11 cellular contexts compared by ENCODE assay signal in the genomic region with DNA sequence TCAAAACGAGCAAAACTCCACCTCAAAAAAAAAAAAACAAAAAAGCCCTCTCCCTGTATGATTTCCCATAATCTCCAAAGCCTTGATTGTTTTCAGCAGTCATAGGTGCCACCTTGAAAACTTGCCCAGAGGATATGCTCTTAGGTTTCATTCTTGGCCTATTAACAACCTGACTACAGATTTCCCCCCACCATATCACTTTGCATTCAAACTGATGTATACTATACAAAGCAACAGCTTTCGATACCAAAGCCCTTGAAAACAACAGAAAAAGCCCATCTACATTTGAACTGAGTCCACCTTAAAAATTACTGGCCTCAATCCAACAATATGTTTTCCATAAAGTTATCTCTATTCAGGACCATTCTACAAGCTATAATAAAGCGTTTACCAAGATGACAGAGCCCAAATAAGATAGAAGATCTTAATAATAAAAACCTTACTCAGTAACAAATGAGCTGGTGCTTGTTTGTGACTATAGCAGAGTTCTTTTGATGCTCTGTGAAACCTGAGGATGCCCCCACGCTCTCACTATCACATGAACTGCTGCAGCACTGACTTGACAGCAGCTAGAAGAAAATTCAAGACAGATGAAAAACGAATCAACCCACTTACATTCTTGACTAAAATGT.
DNase-seq lines count a peak whose midpoint lies in the region; ATAC-seq and TF ChIP-seq lines count a peak whose summit lies in the region.
"Had no signal": no experiment of that assay in that cellular context is flagged by ENCODE, and none has a peak within 500 bp of the region (broad histone marks: within the 10 kb centered on the region; RNA-seq: fewer than 3 reads in every experiment).

No MANE protein-coding gene starts in this region.

- no peak for TF ChIP-seq CTCF in VCaP (conservative IDR thresholded peaks at IDR 0.05)

- ATAC-seq in activated CD4-positive, CD25-positive, alpha-beta regulatory T cell treated with anti-CD3 and anti-CD28 coated beads, Interleukin-2, amount 50 U/mL, for 24 hours: peak; percentile 60 to 68
- ATAC-seq in stimulated activated memory B cell treated with anti-CD40 and anti-IgM and Interleukin-4, amounts not matched to agents 10 μg/mL and 1 μg/mL and 100 μg/mL, for 72 hours: no peak

- peak overlapping the region; percentile 13 for H3K27ac ChIP-seq in VCaP

- no peaks in the 10 kb centered on the region for H3K9me3 Mint-ChIP-seq in dendritic cell treated with granulocyte-macrophage colony-stimulating factor and Interleukin-4, amounts not matched to agents 40 ng/mL and 50 ng/mL, for 4 days
- H3K9me3 Mint-ChIP-seq in stimulated activated memory B cell treated with anti-CD40 and anti-IgM and Interleukin-4, amounts not matched to agents 10 μg/mL and 1 μg/mL and 100 μg/mL, for 72 hours: no peaks in the 10 kb centered on the region

- H3K4me3 Mint-ChIP-seq in dendritic cell treated with granulocyte-macrophage colony-stimulating factor and Interleukin-4, amounts not matched to agents 40 ng/mL and 50 ng/mL, for 4 days: no peak overlapping the region
- H3K4me3 Mint-ChIP-seq in stimulated activated memory B cell treated with anti-CD40 and anti-IgM and Interleukin-4, amounts not matched to agents 10 μg/mL and 1 μg/mL and 100 μg/mL, for 72 hours: peak overlapping the region; percentile 54

- intact Hi-C loops in dendritic cell treated with granulocyte-macrophage colony-stimulating factor and Interleukin-4, amounts not matched to agents 40 ng/mL and 50 ng/mL, for 4 days (cut with micrococcal nuclease): loop anchor here (5.0 kb wide), 1 partner anchor 41 kb away; no protein-coding TSS in a partner anchor

- H3K36me3 Mint-ChIP-seq in dendritic cell treated with granulocyte-macrophage colony-stimulating factor and Interleukin-4, amounts not matched to agents 40 ng/mL and 50 ng/mL, for 4 days (ENCODE audit: low read depth): peaks cover 50% of the 10 kb centered on the region
- H3K36me3 Mint-ChIP-seq in stimulated activated memory B cell treated with anti-CD40 and anti-IgM and Interleukin-4, amounts not matched to agents 10 μg/mL and 1 μg/mL and 100 μg/mL, for 72 hours: peaks cover 65% of the 10 kb centered on the region

- no peaks in the 10 kb centered on the region for H3K27me3 Mint-ChIP-seq in dendritic cell treated with granulocyte-macrophage colony-stimulating factor and Interleukin-4, amounts not matched to agents 40 ng/mL and 50 ng/mL, for 4 days
- H3K27me3 Mint-ChIP-seq in stimulated activated memory B cell treated with anti-CD40 and anti-IgM and Interleukin-4, amounts not matched to agents 10 μg/mL and 1 μg/mL and 100 μg/mL, for 72 hours: no peaks in the 10 kb centered on the region

- peak overlapping the region; percentile 24 for H3K27ac Mint-ChIP-seq in dendritic cell treated with granulocyte-macrophage colony-stimulating factor and Interleukin-4, amounts not matched to agents 40 ng/mL and 50 ng/mL, for 4 days
- H3K27ac Mint-ChIP-seq in stimulated activated memory B cell treated with anti-CD40 and anti-IgM and Interleukin-4, amounts not matched to agents 10 μg/mL and 1 μg/mL and 100 μg/mL, for 72 hours: peak overlapping the region; percentile 90

- DNase-seq in activated CD4-positive, CD25-positive, alpha-beta regulatory T cell (lab: John Stamatoyannopoulos, UW): no peak
- no peak for DNase-seq in central memory CD4-positive, alpha-beta T cell
- no peak for DNase-seq in GM03348 (ENCODE audit: low spot score)
- no peak for DNase-seq in NCI-H345 (lab: John Stamatoyannopoulos, UW)
- DNase-seq: DMS79, NCI-H1694, T1000 had no signal

- peaks cover 44% of the 10 kb centered on the region for H3K4me1 Mint-ChIP-seq in dendritic cell treated with granulocyte-macrophage colony-stimulating factor and Interleukin-4, amounts not matched to agents 40 ng/mL and 50 ng/mL, for 4 days (ENCODE audit: low read depth)
- H3K4me1 Mint-ChIP-seq in stimulated activated memory B cell treated with anti-CD40 and anti-IgM and Interleukin-4, amounts not matched to agents 10 μg/mL and 1 μg/mL and 100 μg/mL, for 72 hours: peaks cover 77% of the 10 kb centered on the region
